Comparison of ENCODE assay signal across 19 cellular contexts in genomic region chr10:117222552-117223412, GRCh38. TPM values are rescaled to one million over a fixed set of nuclear protein-coding genes. Genes with fewer than 3 reads are reported as not detected.
"Had no signal": no experiment of that assay in that cellular context is flagged by ENCODE, and none has a peak within 500 bp of the region (broad histone marks: within the 10 kb centered on the region; RNA-seq: fewer than 3 reads in every experiment).

No MANE protein-coding gene starts in this region.

- H3K27me3 ChIP-seq: uterus had no signal

- H3K9me3 ChIP-seq: uterus had no signal

- H3K4me1 ChIP-seq: uterus had no signal

- H3K36me3 ChIP-seq: uterus had no signal

- H3K4me3 ChIP-seq: uterus had no signal

- DNase-seq: activated B cell treated with CpG ODN at 0.5 μM for 24 hours; activated CD4-positive, alpha-beta T cell treated with anti-CD3 and anti-CD28 coated beads, Interleukin-2, amount 50 U/mL, for 1 hour; activated naive CD8-positive, alpha-beta T cell treated with anti-CD3 and anti-CD28 coated beads for 36 hours; cerebellar nuclear complex; immature natural killer cell; left colon; naive thymus-derived CD8-positive, alpha-beta T cell; stimulated activated CD4-positive, alpha-beta T cell treated with anti-CD3 and anti-CD28 coated beads, Interleukin-15, amount 100 ng/mL, for 24 hours; stimulated activated CD4-positive, alpha-beta T cell treated with anti-CD3 and anti-CD28 coated beads, Interleukin-4, amount 100 ng/mL, for 24 hours; stimulated activated naive CD8-positive, alpha-beta T cell treated with anti-CD3 and anti-CD28 coated beads, Interleukin-15, amount 100 ng/mL, for 72 hours; uterus had no signal

- H3K27ac ChIP-seq: uterus had no signal

RNA-seq across cellular contexts. Expression of gene SLC18A2, which starts 18.1 kb away (rescaled TPM):
- total RNA-seq: activated B cell treated with CpG ODN at 0.5 μM for 24 hours; activated naive CD8-positive, alpha-beta T cell treated with anti-CD3 and anti-CD28 coated beads for 36 hours; activated T-helper 2 cell treated with anti-CD3 and anti-CD28 coated beads, Interferon-gamma antibody, Interleukin-2, Interleukin-4, amounts not matched to agents 10 μg/mL and 5 μg/mL and 100 μg/mL, durations not matched to agents 14 hours and 24 hours and 36 hours; dermis microvascular lymphatic vessel endothelial cell; lung microvascular endothelial cell; naive thymus-derived CD8-positive, alpha-beta T cell; osteoblast had no signal

RNA-seq across cellular contexts. Expression of gene KCNK18, which starts 25.5 kb away (rescaled TPM):
- total RNA-seq: activated B cell treated with CpG ODN at 0.5 μM for 24 hours; activated CD8-positive, alpha-beta memory T cell treated with anti-CD3 and anti-CD28 coated beads for 36 hours; activated naive CD8-positive, alpha-beta T cell treated with anti-CD3 and anti-CD28 coated beads for 36 hours; activated T-helper 2 cell treated with anti-CD3 and anti-CD28 coated beads, Interferon-gamma antibody, Interleukin-2, Interleukin-4, amounts not matched to agents 10 μg/mL and 5 μg/mL and 100 μg/mL, durations not matched to agents 14 hours and 24 hours and 36 hours; dermis microvascular lymphatic vessel endothelial cell; left colon; lung microvascular endothelial cell; mononuclear cell; naive thymus-derived CD8-positive, alpha-beta T cell; osteoblast; skeletal muscle tissue; uterus had no signal
- polyA plus RNA-seq: esophagus; immature natural killer cell; naive thymus-derived CD8-positive, alpha-beta T cell had no signal
